ENCODE assay signal across 1 cellular context in genomic region chr16:22184615-22184968, GRCh38.
TF ChIP-seq lines count a peak whose summit lies in the region.

No MANE protein-coding gene starts in this region.

TF ChIP-seq in H1, 55 proteins besides CTCF, POLR2A, EP300 and RAD21:
- TF ChIP-seq KDM1A (IDR thresholded peaks at IDR 0.05; ENCODE audit: borderline replicate concordance, low read length) (peak; percentile 16; the same call in 1 of the 2 replicates), RNF2 (IDR thresholded peaks at IDR 0.05; ENCODE audit: borderline replicate concordance, low read depth, low read length, missing control alignments, poor library complexity, severe bottlenecking) (no peak), TEAD4 (IDR thresholded peaks at IDR 0.05; ENCODE audit: low read depth, low read length) (0 out of 2 replicates have a peak, but pooled peaks have one; percentile 15)
